In the genomic region with DNA sequence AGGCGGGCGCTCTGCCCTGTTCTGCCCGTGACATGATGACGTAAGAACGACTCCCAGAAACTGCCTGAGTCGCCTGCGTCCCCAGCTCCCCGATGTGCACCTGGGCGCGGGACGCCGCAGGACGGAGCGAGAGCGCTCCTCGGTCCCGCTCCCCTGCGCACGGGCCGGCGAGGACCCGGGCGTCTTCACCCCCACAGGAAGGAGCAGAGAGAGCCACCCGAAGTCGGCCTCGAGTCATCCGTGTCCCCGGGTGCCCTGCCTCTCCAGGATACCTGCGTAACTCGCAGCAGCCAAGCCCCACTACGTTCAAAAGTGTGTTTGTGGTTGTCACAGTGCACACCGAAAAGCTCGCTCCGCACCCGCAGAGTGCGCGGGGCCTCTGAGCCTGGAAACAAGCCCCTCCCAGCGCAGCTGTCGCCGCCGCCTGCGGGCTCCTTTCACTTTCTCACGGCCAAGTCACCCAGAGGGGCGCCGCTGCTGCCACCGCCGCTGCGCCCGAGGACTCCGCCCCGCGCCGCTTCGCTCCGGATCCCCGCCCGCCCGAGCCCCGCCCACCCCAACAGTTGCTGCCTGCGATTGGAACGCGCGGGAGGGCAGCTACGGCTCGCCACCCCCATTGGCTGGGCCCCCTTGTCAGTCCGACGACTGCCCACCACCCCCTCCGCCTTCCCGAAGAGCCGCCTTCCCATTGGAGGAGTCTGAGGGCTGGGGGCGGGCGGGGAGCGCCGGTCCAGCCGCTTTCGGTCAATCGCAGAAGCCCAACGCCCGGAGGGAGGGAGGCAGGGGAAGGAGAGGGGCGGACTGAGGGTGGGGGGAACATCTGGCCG, we compare ENCODE assay signal across 8 cellular contexts. TPM values are rescaled to one million over a fixed set of nuclear protein-coding genes. Genes with fewer than 3 reads are reported as not detected.
DNase-seq lines count a peak whose midpoint lies in the region; ATAC-seq and TF ChIP-seq lines count a peak whose summit lies in the region.

No MANE protein-coding gene starts in this region.

- H3K4me3 ChIP-seq in cardiac fibroblast (replicated peaks in 1 of 2; ENCODE audit: low read depth in 2 of 2, low read length in 2 of 2): peak overlapping the region; percentile 79 to 90

- TF ChIP-seq CTCF in WTC11 (IDR thresholded peaks at IDR 0.05) (no peak), cardiac fibroblast (IDR thresholded peaks at IDR 0.05; ENCODE audit: low read depth, low read length) (no peak)

- ATAC-seq in HG03175 (IDR thresholded peaks at IDR 0.05; ENCODE audit: unreplicated experiment) (peak; percentile 77), WTC11 (peak; percentile 97)

- H3K9me3 Mint-ChIP-seq in WTC11: no peaks in the 10 kb centered on the region
- no peaks in the 10 kb centered on the region for H3K9me3 Mint-ChIP-seq in immature natural killer cell

- DNase-seq in AG08396 (ENCODE audit: low spot score): peak; percentile 99
- DNase-seq in NCI-H2227 treated with DMSO at 0.1 percent for 48 hours (lab: John Stamatoyannopoulos, UW): peak; percentile 97
- DNase-seq in WTC11 (ENCODE audit: low spot score): peak; percentile 99
- DNase-seq in cardiac fibroblast (ENCODE audit: low read depth in 2 of 2): peak; percentile 99 to 100
- DNase-seq in immature natural killer cell: peak; percentile 96 to 98 (median 97)
- peak; percentile 98 for DNase-seq in smooth muscle cell of the brain vasculature (ENCODE audit: low read depth, low spot score)

- in situ Hi-C loops in GM18951 (cut with MboI; ENCODE audit: low sequenced_read_pairs, unreplicated experiment): no loop called here

- H3K36me3 Mint-ChIP-seq in WTC11 (no peaks in the 10 kb centered on the region), immature natural killer cell (no peaks in the 10 kb centered on the region)

- CTCF ChIA-PET in WTC11 (lab: Charles Lee): interaction anchor here (0.6 to 1.3 kb wide), 5 partner anchors 27 to 572 kb away, joined by 3 to 5 read pairs (median 3); no protein-coding TSS in a partner anchor

- H3K27ac Mint-ChIP-seq in WTC11: peak overlapping the region; percentile 96
- H3K27ac Mint-ChIP-seq in immature natural killer cell: peak overlapping the region; percentile 93 to 98 (median 94)

- peaks cover 13% of the 10 kb centered on the region for H3K4me1 Mint-ChIP-seq in WTC11
- H3K4me1 Mint-ChIP-seq in immature natural killer cell: peaks cover 11 to 27% of the 10 kb centered on the region in 2 donors

- peak; percentile 87 for TF ChIP-seq POLR2A in GM18951 (IDR thresholded peaks at IDR 0.05; ENCODE audit: extremely low read depth, insufficient read depth, insufficient read length)

- POLR2A ChIA-PET in WTC11 (lab: Charles Lee): interaction anchor here (0.8 to 1.6 kb wide), 2 partner anchors 107 to 314 kb away, joined by 3 read pairs; no protein-coding TSS in a partner anchor

- H3K27me3 Mint-ChIP-seq in WTC11 (ENCODE audit: low read depth) (peaks cover 13% of the 10 kb centered on the region), immature natural killer cell (ENCODE audit: low read depth in 3 of 3) (peaks cover 19 to 30% (median 27%) of the 10 kb centered on the region in 3 donors)

- H3K4me3 Mint-ChIP-seq in WTC11: peak overlapping the region; percentile 91
- H3K4me3 Mint-ChIP-seq in immature natural killer cell: peak overlapping the region; percentile 92 to 94 (median 94)

TF ChIP-seq in WTC11, 78 proteins besides CTCF, POLR2A, EP300 and RAD21 (continues in another document):
- TF ChIP-seq, protein P1, sequence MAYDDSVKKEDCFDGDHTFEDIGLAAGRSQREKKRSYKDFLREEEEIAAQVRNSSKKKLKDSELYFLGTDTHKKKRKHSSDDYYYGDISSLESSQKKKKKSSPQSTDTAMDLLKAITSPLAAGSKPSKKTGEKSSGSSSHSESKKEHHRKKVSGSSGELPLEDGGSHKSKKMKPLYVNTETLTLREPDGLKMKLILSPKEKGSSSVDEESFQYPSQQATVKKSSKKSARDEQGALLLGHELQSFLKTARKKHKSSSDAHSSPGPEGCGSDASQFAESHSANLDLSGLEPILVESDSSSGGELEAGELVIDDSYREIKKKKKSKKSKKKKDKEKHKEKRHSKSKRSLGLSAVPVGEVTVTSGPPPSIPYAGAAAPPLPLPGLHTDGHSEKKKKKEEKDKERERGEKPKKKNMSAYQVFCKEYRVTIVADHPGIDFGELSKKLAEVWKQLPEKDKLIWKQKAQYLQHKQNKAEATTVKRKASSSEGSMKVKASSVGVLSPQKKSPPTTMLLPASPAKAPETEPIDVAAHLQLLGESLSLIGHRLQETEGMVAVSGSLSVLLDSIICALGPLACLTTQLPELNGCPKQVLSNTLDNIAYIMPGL (CRISPR knock-in tag; IDR thresholded peaks at IDR 0.05): peak; percentile 58; the same call in 1 of the 2 replicates
- no peak for TF ChIP-seq ATF1 (CRISPR knock-in tag; IDR thresholded peaks at IDR 0.05)
- TF ChIP-seq GABPB1 (CRISPR knock-in tag; IDR thresholded peaks at IDR 0.05): peak; percentile 38; the same call in 1 of the 2 replicates
- no peak for TF ChIP-seq CREB1 (CRISPR knock-in tag; IDR thresholded peaks at IDR 0.05)
- TF ChIP-seq CREM (CRISPR knock-in tag; IDR thresholded peaks at IDR 0.05): peak; percentile 55; the same call in 1 of the 2 replicates
- TF ChIP-seq, protein P2, sequence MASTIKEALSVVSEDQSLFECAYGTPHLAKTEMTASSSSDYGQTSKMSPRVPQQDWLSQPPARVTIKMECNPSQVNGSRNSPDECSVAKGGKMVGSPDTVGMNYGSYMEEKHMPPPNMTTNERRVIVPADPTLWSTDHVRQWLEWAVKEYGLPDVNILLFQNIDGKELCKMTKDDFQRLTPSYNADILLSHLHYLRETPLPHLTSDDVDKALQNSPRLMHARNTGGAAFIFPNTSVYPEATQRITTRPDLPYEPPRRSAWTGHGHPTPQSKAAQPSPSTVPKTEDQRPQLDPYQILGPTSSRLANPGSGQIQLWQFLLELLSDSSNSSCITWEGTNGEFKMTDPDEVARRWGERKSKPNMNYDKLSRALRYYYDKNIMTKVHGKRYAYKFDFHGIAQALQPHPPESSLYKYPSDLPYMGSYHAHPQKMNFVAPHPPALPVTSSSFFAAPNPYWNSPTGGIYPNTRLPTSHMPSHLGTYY (CRISPR knock-in tag; IDR thresholded peaks at IDR 0.05): no peak
- TF ChIP-seq ETV6 (CRISPR knock-in tag; IDR thresholded peaks at IDR 0.05): no peak
- TF ChIP-seq, protein P3, sequence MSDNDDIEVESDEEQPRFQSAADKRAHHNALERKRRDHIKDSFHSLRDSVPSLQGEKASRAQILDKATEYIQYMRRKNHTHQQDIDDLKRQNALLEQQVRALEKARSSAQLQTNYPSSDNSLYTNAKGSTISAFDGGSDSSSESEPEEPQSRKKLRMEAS (CRISPR knock-in tag; IDR thresholded peaks at IDR 0.05): 0 out of 2 replicates have a peak, but pooled peaks have one; percentile 46
- no peak for TF ChIP-seq IRF2 (CRISPR knock-in tag; IDR thresholded peaks at IDR 0.05; ENCODE audit: borderline replicate concordance, low read depth)
- peak; percentile 82 for TF ChIP-seq NFYB (CRISPR knock-in tag; conservative IDR thresholded peaks at IDR 0.05; ENCODE audit: low read depth)
- TF ChIP-seq, protein P4, sequence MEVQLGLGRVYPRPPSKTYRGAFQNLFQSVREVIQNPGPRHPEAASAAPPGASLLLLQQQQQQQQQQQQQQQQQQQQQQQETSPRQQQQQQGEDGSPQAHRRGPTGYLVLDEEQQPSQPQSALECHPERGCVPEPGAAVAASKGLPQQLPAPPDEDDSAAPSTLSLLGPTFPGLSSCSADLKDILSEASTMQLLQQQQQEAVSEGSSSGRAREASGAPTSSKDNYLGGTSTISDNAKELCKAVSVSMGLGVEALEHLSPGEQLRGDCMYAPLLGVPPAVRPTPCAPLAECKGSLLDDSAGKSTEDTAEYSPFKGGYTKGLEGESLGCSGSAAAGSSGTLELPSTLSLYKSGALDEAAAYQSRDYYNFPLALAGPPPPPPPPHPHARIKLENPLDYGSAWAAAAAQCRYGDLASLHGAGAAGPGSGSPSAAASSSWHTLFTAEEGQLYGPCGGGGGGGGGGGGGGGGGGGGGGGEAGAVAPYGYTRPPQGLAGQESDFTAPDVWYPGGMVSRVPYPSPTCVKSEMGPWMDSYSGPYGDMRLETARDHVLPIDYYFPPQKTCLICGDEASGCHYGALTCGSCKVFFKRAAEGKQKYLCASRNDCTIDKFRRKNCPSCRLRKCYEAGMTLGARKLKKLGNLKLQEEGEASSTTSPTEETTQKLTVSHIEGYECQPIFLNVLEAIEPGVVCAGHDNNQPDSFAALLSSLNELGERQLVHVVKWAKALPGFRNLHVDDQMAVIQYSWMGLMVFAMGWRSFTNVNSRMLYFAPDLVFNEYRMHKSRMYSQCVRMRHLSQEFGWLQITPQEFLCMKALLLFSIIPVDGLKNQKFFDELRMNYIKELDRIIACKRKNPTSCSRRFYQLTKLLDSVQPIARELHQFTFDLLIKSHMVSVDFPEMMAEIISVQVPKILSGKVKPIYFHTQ (CRISPR knock-in tag; IDR thresholded peaks at IDR 0.05): no peak
- TF ChIP-seq ELF4 (CRISPR knock-in tag; IDR thresholded peaks at IDR 0.05; ENCODE audit: low read depth): no peak
- no peak for TF ChIP-seq TEAD4 (CRISPR knock-in tag; IDR thresholded peaks at IDR 0.05)
- TF ChIP-seq ZNF138 (CRISPR knock-in tag; conservative IDR thresholded peaks at IDR 0.05): no peak
- no peak for TF ChIP-seq NFATC4 (CRISPR knock-in tag; IDR thresholded peaks at IDR 0.05)
- no peak for TF ChIP-seq ZNF263 (CRISPR knock-in tag; IDR thresholded peaks at IDR 0.05; ENCODE audit: low read depth)
- TF ChIP-seq FOXK1 (CRISPR knock-in tag; IDR thresholded peaks at IDR 0.05): peak; percentile 41; the same call in 1 of the 2 replicates

RNA-seq across cellular contexts. Expression of a gene that starts 3.1 kb away (rescaled TPM):
- 16.0 to 18.5 TPM (median 17.7 TPM) in 3 replicates for total RNA-seq in WTC11 (2021)
- polyA plus RNA-seq in immature natural killer cell: under 1 TPM; 0.25 to 0.99 (median 0.72) TPM

Comparison
In these comparisons a context has a peak if more than half of its experiments do, and no peak if none do; other contexts are left out.
1. Peak in every context shown above with its lines: DNase-seq, ATAC-seq and H3K4me3 ChIP-seq.